In the genomic region with DNA sequence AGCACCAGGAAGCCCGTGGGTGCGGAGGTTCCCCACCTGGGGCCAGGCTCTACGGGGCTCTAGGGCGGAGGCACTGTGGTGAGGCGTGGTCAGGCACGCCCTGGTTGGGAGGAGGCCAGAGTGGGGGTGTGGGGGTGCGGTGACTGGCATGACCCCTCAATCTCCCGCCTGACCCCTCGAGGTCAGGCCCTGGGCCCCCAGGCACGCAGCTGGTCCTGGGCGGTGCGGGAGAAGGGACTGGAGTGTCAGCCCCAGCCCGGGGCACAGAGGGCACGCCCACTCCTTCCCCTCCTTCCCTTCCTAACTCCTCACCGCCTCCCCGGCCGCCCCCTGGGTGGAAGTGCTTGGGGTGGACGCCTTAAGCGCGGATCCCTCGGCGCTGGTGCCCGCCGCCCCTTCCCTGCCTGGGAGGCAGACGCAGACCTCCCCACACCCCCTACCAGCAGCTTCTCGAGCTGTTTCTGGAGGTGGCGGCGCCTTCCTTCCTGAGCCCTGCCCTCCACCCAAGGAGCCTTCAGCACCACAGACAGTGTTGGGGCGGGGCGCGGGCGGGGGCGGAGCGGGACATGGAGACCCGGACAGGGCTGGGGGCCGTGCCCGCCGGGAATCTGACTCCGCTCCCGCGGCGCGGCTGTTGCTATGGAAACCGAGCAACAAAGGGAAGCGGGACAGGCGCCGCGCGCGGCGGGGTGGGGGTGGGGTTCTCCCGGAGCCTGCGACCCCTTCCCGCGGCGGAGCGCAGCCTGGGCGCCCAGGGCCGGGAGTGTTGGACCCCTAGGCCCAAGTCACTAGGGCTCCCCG, we compare ENCODE assay signal across 8 cellular contexts. TPM values are rescaled to one million over a fixed set of nuclear protein-coding genes. Genes with fewer than 3 reads are reported as not detected.
DNase-seq lines count a peak whose midpoint lies in the region; ATAC-seq, FAIRE-seq and TF ChIP-seq lines count a peak whose summit lies in the region.

No MANE protein-coding gene starts in this region.

- H3F3A ChIP-seq in smooth muscle cell (ENCODE audit: low read depth) = no peaks in the 10 kb centered on the region

- H3K4me1 Mint-ChIP-seq in WTC11 (0 out of 2 replicates have a peak, but pooled peaks cover 3% of the 10 kb centered on the region), immature natural killer cell (peaks cover 0 to 14% of the 10 kb centered on the region in 2 donors)
- peaks cover 10% of the 10 kb centered on the region for H3K4me1 Mint-ChIP-seq in central memory CD8-positive, alpha-beta T cell

- H3K27me3 ChIP-seq in smooth muscle cell (ENCODE audit: low read depth) = peaks cover 15% of the 10 kb centered on the region

- H3K79me2 ChIP-seq in smooth muscle cell (ENCODE audit: low read depth) = no peaks in the 10 kb centered on the region

- peak overlapping the region; percentile 38 for H3K27ac ChIP-seq in smooth muscle cell (ENCODE audit: low read depth)

- POLR2A ChIA-PET in WTC11 (lab: Charles Lee) = no interaction called here

- no peaks in the 10 kb centered on the region for H3K36me3 Mint-ChIP-seq in WTC11
- peaks cover 10% of the 10 kb centered on the region for H3K36me3 Mint-ChIP-seq in central memory CD8-positive, alpha-beta T cell (ENCODE audit: insufficient read depth)
- no peaks in the 10 kb centered on the region for H3K36me3 Mint-ChIP-seq in immature natural killer cell

- TF ChIP-seq CTCF in WTC11 (IDR thresholded peaks at IDR 0.05) = no peak
- no peak for TF ChIP-seq CTCF in smooth muscle cell (IDR thresholded peaks at IDR 0.05; ENCODE audit: borderline replicate concordance, insufficient read depth, poor library complexity, severe bottlenecking)

- ATAC-seq in WTC11 (peak; percentile 64), HG03159 (IDR thresholded peaks at IDR 0.05; ENCODE audit: unreplicated experiment) (no peak), HG02610 (IDR thresholded peaks at IDR 0.05; ENCODE audit: unreplicated experiment) (no peak)
- ATAC-seq in central memory CD8-positive, alpha-beta T cell (replicated peaks; ENCODE audit: extremely low read depth, poor library complexity, severe bottlenecking) = peak; percentile 59

- peak overlapping the region; percentile 96 for H3K4me2 ChIP-seq in smooth muscle cell

- H3K27me3 Mint-ChIP-seq in WTC11 (ENCODE audit: low read depth) = peaks cover 34% of the 10 kb centered on the region
- no peaks in the 10 kb centered on the region for H3K27me3 Mint-ChIP-seq in central memory CD8-positive, alpha-beta T cell
- H3K27me3 Mint-ChIP-seq in immature natural killer cell (ENCODE audit: low read depth in 3 of 3) = peaks cover 8 to 14% (median 11%) of the 10 kb centered on the region in 3 donors

- H3K27ac Mint-ChIP-seq in WTC11 (no peak overlapping the region), immature natural killer cell (peak overlapping the region in 1 of 6 donors; percentile 40)
- H3K27ac Mint-ChIP-seq in central memory CD8-positive, alpha-beta T cell (ENCODE audit: low read depth) = no peak overlapping the region

- H3K4me3 ChIP-seq in smooth muscle cell = peak overlapping the region; percentile 64

- peaks cover 6% of the 10 kb centered on the region for H4K20me1 ChIP-seq in smooth muscle cell (ENCODE audit: low read depth)

- no peaks in the 10 kb centered on the region for H3K9me3 ChIP-seq in smooth muscle cell (replicated peaks; ENCODE audit: low read depth)

- FAIRE-seq in GM19239 (lab: Jason Lieb, UNC) = no peak

- H3K4me3 Mint-ChIP-seq in WTC11 (peak overlapping the region; percentile 56), immature natural killer cell (peak overlapping the region; percentile 21 to 60 (median 55))
- peak overlapping the region; percentile 78 for H3K4me3 Mint-ChIP-seq in central memory CD8-positive, alpha-beta T cell

- H3K9ac ChIP-seq in smooth muscle cell (ENCODE audit: low read depth) = peak overlapping the region; percentile 91

- 7% methylated on average over 35 of the region's 60 CpGs for WGBS in smooth muscle cell (ENCODE audit: low lambda C conversion rate)

- DNase-seq in GM19239 (ENCODE audit: insufficient read length, low spot score) (peak; percentile 83), NCI-H2171 treated with DMSO at 0.1 percent for 48 hours (lab: John Stamatoyannopoulos, UW) (peak; percentile 82), WTC11 (ENCODE audit: low spot score) (peak; percentile 99), immature natural killer cell (peak; percentile 42 to 55 (median 47)), smooth muscle cell (lab: John Stamatoyannopoulos, UW; ENCODE audit: unreplicated experiment) (peak; percentile 86)
- no peak for DNase-seq in central memory CD8-positive, alpha-beta T cell (ENCODE audit: low spot score in 2 of 2)

- no peak overlapping the region for H2AFZ ChIP-seq in smooth muscle cell (ENCODE audit: low read depth)

- CTCF ChIA-PET in WTC11 (lab: Charles Lee) = interaction anchor here (0.6 to 7.2 kb wide), 7 partner anchors 9 to 387 kb away, joined by 4 to 116 read pairs (median 5); partner anchors contain the start of genes CRIP1 and TEDC1

- peaks cover 12% of the 10 kb centered on the region for H3K4me1 ChIP-seq in smooth muscle cell (ENCODE audit: low read depth)

- H3K9me3 Mint-ChIP-seq in WTC11 = no peaks in the 10 kb centered on the region
- no peaks in the 10 kb centered on the region for H3K9me3 Mint-ChIP-seq in central memory CD8-positive, alpha-beta T cell
- no peaks in the 10 kb centered on the region for H3K9me3 Mint-ChIP-seq in immature natural killer cell

- H3K36me3 ChIP-seq in smooth muscle cell (ENCODE audit: low read depth) = no peaks in the 10 kb centered on the region

TF ChIP-seq in WTC11, 78 proteins besides CTCF, POLR2A, EP300 and RAD21:
- TF ChIP-seq TEAD1 (CRISPR knock-in tag; IDR thresholded peaks at IDR 0.05) (no peak), ZNF671 (CRISPR knock-in tag; IDR thresholded peaks at IDR 0.05) (no peak), SMAD3 (CRISPR knock-in tag; IDR thresholded peaks at IDR 0.05; ENCODE audit: borderline replicate concordance) (no peak), ZNF396 (CRISPR knock-in tag; IDR thresholded peaks at IDR 0.05; ENCODE audit: borderline replicate concordance) (no peak), SOX15 (CRISPR knock-in tag; IDR thresholded peaks at IDR 0.05) (no peak), JUN (CRISPR knock-in tag; IDR thresholded peaks at IDR 0.05) (no peak)
- TF ChIP-seq, protein P1, sequence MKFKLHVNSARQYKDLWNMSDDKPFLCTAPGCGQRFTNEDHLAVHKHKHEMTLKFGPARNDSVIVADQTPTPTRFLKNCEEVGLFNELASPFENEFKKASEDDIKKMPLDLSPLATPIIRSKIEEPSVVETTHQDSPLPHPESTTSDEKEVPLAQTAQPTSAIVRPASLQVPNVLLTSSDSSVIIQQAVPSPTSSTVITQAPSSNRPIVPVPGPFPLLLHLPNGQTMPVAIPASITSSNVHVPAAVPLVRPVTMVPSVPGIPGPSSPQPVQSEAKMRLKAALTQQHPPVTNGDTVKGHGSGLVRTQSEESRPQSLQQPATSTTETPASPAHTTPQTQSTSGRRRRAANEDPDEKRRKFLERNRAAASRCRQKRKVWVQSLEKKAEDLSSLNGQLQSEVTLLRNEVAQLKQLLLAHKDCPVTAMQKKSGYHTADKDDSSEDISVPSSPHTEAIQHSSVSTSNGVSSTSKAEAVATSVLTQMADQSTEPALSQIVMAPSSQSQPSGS (CRISPR knock-in tag; IDR thresholded peaks at IDR 0.05; ENCODE audit: borderline replicate concordance, low read depth) = no peak
- TF ChIP-seq, protein P2, sequence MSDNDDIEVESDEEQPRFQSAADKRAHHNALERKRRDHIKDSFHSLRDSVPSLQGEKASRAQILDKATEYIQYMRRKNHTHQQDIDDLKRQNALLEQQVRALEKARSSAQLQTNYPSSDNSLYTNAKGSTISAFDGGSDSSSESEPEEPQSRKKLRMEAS (CRISPR knock-in tag; IDR thresholded peaks at IDR 0.05) = no peak
TF ChIP-seq in WTC11: peak in this region for 0.

RNA-seq across cellular contexts. Expression of gene CRIP2, which starts 0.7 kb away (rescaled TPM):
- total RNA-seq in WTC11 (2021) (4.6 to 5.4 TPM (median 5.0 TPM) in 3 replicates), smooth muscle cell (7.6 and 14.1 TPM in 2 replicates)
- polyA plus RNA-seq in immature natural killer cell (10 to 100 TPM in 2 of 3 donors, 1 to 10 TPM in 1; 5.7 to 30.2 (median 18.1) TPM), smooth muscle cell (38.1 and 45.7 TPM in 2 replicates)

RNA-seq across cellular contexts. Expression of gene CRIP1, which starts 12.8 kb away (rescaled TPM):
- total RNA-seq in WTC11 (2021) = 4.8 to 9.0 TPM (median 5.8 TPM) in 3 replicates
- polyA plus RNA-seq in immature natural killer cell = 1,000 to 10,000 TPM in 1 of 3 donors, 100 to 1,000 TPM in 2; 921 to 1,915 (median 940) TPM
- total RNA-seq in smooth muscle cell = 0.27 and 4.9 TPM in 2 replicates
- polyA plus RNA-seq in smooth muscle cell = 31.8 and 40.6 TPM in 2 replicates

RNA-seq across cellular contexts. Expression of gene TEDC1, which starts 17.2 kb away (rescaled TPM):
- 16.4 to 17.9 TPM (median 16.7 TPM) in 3 replicates for total RNA-seq in WTC11 (2021)
- 10 to 100 TPM; 11.4 to 20.3 (median 15.9) TPM for polyA plus RNA-seq in immature natural killer cell
- total RNA-seq in smooth muscle cell = 3.8 and 3.9 TPM in 2 replicates
- polyA plus RNA-seq in smooth muscle cell = 4.7 and 8.2 TPM in 2 replicates

RNA-seq across cellular contexts. Expression of gene TMEM121, which starts 52.5 kb away (rescaled TPM):
- total RNA-seq in WTC11 (2021) (0.81 to 1.9 TPM (median 1.5 TPM) in 3 replicates), smooth muscle cell (2.6 and 7.0 TPM in 2 replicates)
- polyA plus RNA-seq in immature natural killer cell (1 to 10 TPM in 2 of 3 donors, not detected in 1; 1.1 to 1.4 TPM), smooth muscle cell (7.2 and 12.1 TPM in 2 replicates)

RNA-seq across cellular contexts. Expression of gene MTA1, which starts 54.2 kb away (rescaled TPM):
- 248 to 279 TPM (median 251 TPM) in 3 replicates for total RNA-seq in WTC11 (2021)
- 1 to 10 TPM in 2 of 3 donors, under 1 TPM in 1; 0.82 to 3.0 (median 2.8) TPM for polyA plus RNA-seq in immature natural killer cell
- total RNA-seq in smooth muscle cell = 25.5 and 41.3 TPM in 2 replicates
- polyA plus RNA-seq in smooth muscle cell = 48.7 and 60.4 TPM in 2 replicates

Comparison
In these comparisons a context has a peak if more than half of its experiments do, and no peak if none do; other contexts are left out.
1. DNase-seq: peak in GM19239 (single experiment), NCI-H2171 treated with DMSO at 0.1 percent for 48 hours (single experiment), WTC11 (single experiment), immature natural killer cell (3 of 3) and smooth muscle cell (single experiment); none in central memory CD8-positive, alpha-beta T cell (0 of 2).
2. ATAC-seq: peak in WTC11 (single experiment) and central memory CD8-positive, alpha-beta T cell (single experiment); none in HG03159 (single experiment) and HG02610 (single experiment).
3. Peak in every context shown above with its lines, with median percentiles within 50 percentile points of each other: H3K4me3 Mint-ChIP-seq.